Comparison of ENCODE assay signal across 1 cellular context in the genomic region with DNA sequence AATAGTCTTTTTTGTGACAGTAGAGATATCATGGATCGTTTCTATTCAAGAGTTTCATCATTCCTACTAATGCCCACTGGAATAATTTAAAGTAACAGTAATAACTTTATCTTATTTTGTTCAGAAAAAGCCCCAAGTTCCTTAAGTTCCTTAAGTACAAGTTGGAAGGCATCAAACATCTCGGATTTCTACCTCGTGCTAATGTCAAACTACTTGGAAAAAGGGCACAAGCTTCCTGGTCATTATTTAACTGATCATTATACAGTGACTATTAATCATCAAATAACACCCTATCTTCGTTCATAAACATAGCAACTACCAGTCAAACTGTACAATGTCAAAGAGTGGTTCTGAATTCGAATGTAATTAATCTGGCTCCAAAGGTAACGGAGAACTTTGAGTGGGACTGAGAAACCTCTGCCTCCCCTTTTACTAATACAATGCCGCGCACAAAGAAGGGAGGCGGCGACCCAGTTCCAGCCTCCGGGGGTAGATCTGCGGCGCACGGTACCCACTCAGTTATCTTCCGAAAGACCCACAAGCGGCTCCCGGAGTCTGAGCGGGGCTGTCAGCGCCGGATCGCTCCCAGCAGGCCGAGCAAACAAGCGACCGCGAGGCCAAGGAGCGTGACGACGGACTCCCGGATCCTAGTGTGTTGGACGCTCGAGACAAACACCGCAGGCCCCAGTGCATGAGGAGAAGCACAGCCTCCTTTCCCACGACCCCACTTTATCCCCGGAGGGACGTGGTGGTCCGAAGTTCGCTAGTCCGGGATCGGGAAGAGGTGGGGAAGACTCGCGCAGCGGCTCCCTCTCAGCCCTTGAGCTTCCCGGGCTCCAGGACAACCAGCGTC.
TF ChIP-seq lines count a peak whose summit lies in the region.

No MANE protein-coding gene starts in this region.

TF ChIP-seq in HepG2, 621 proteins besides CTCF, POLR2A, EP300 and RAD21 (continued from another document and continues in another):
- TF ChIP-seq PRDM4 (CRISPR knock-in tag; IDR thresholded peaks at IDR 0.05; ENCODE audit: borderline replicate concordance) (0 out of 2 replicates have a peak, but pooled peaks have one; percentile 49), HOXA5 (CRISPR knock-in tag; IDR thresholded peaks at IDR 0.05) (peak; percentile 56; the same call in 1 of the 2 replicates), ZNF280B (CRISPR knock-in tag; IDR thresholded peaks at IDR 0.05; ENCODE audit: borderline replicate concordance) (no peak), KDM1A (CRISPR knock-in tag; IDR thresholded peaks at IDR 0.05) (no peak), BRCA1 (CRISPR knock-in tag; IDR thresholded peaks at IDR 0.05) (0 out of 2 replicates have a peak, but pooled peaks have one; percentile 79), DNMT1 (CRISPR knock-in tag; IDR thresholded peaks at IDR 0.05) (no peak), AGO2 (optimal IDR thresholded peaks at IDR 0.05; ENCODE audit: low read depth, low read length) (no peak), ZFP91 (CRISPR knock-in tag; IDR thresholded peaks at IDR 0.05; ENCODE audit: borderline replicate concordance) (no peak; the same call in 1 of the 2 replicates), MED8 (CRISPR knock-in tag; IDR thresholded peaks at IDR 0.05; ENCODE audit: insufficient replicate concordance) (peak; percentile 72), ZNF335 (CRISPR knock-in tag; IDR thresholded peaks at IDR 0.05) (no peak), ZNF281 (CRISPR knock-in tag; IDR thresholded peaks at IDR 0.05; ENCODE audit: borderline replicate concordance) (no peak), ZNF574 (CRISPR knock-in tag; IDR thresholded peaks at IDR 0.05) (no peak; the same call in 1 of the 2 replicates), NCOR1 (IDR thresholded peaks at IDR 0.05; ENCODE audit: borderline replicate concordance, low read length) (no peak), ZNF672 (CRISPR knock-in tag; IDR thresholded peaks at IDR 0.05) (no peak), USF2 (IDR thresholded peaks at IDR 0.05; ENCODE audit: low read depth, low read length) (no peak), USF2 (CRISPR knock-in tag; IDR thresholded peaks at IDR 0.05; ENCODE audit: borderline replicate concordance) (no peak), MYNN (CRISPR knock-in tag; IDR thresholded peaks at IDR 0.05; ENCODE audit: low read depth) (no peak), ZNF124 (CRISPR knock-in tag; IDR thresholded peaks at IDR 0.05) (no peak), U2AF2 (IDR thresholded peaks at IDR 0.05; ENCODE audit: low read depth, low read length) (no peak), ZSCAN9 (CRISPR knock-in tag; IDR thresholded peaks at IDR 0.05; ENCODE audit: borderline replicate concordance) (no peak), CEBPB (IDR thresholded peaks at IDR 0.05; ENCODE audit: borderline replicate concordance, low read depth, low read length) (no peak)
- TF ChIP-seq, protein P1, sequence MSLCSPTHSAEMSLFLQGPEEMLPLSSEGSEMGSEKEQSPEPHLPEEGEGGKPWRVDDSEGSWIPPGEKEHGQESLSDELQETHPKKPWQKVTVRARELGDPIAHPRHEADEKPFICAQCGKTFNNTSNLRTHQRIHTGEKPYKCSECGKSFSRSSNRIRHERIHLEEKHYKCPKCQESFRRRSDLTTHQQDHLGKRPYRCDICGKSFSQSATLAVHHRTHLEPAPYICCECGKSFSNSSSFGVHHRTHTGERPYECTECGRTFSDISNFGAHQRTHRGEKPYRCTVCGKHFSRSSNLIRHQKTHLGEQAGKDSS (CRISPR knock-in tag; IDR thresholded peaks at IDR 0.05; ENCODE audit: borderline replicate concordance, low read depth), result no peak; the same call in 1 of the 2 replicates
- TF ChIP-seq, protein P2, sequence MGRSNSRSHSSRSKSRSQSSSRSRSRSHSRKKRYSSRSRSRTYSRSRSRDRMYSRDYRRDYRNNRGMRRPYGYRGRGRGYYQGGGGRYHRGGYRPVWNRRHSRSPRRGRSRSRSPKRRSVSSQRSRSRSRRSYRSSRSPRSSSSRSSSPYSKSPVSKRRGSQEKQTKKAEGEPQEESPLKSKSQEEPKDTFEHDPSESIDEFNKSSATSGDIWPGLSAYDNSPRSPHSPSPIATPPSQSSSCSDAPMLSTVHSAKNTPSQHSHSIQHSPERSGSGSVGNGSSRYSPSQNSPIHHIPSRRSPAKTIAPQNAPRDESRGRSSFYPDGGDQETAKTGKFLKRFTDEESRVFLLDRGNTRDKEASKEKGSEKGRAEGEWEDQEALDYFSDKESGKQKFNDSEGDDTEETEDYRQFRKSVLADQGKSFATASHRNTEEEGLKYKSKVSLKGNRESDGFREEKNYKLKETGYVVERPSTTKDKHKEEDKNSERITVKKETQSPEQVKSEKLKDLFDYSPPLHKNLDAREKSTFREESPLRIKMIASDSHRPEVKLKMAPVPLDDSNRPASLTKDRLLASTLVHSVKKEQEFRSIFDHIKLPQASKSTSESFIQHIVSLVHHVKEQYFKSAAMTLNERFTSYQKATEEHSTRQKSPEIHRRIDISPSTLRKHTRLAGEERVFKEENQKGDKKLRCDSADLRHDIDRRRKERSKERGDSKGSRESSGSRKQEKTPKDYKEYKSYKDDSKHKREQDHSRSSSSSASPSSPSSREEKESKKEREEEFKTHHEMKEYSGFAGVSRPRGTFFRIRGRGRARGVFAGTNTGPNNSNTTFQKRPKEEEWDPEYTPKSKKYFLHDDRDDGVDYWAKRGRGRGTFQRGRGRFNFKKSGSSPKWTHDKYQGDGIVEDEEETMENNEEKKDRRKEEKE (IDR thresholded peaks at IDR 0.05), result no peak
- TF ChIP-seq, protein P3, sequence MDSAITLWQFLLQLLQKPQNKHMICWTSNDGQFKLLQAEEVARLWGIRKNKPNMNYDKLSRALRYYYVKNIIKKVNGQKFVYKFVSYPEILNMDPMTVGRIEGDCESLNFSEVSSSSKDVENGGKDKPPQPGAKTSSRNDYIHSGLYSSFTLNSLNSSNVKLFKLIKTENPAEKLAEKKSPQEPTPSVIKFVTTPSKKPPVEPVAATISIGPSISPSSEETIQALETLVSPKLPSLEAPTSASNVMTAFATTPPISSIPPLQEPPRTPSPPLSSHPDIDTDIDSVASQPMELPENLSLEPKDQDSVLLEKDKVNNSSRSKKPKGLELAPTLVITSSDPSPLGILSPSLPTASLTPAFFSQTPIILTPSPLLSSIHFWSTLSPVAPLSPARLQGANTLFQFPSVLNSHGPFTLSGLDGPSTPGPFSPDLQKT (CRISPR knock-in tag; IDR thresholded peaks at IDR 0.05; ENCODE audit: borderline replicate concordance), result no peak
